In genomic region chr2:170816499-170817246, GRCh38 we compare ENCODE assay signal across 8 cellular contexts. TPM values are rescaled to one million over a fixed set of nuclear protein-coding genes. Genes with fewer than 3 reads are reported as not detected.
DNase-seq lines count a peak whose midpoint lies in the region; ATAC-seq, FAIRE-seq and TF ChIP-seq lines count a peak whose summit lies in the region.

GAD1 (plus strand) TSS chr2:170816887; CDS start chr2:170818592, 1,705 bp downstream.

- H3K27ac ChIP-seq in AG04450 (ENCODE audit: low read depth, low read length) (no peak within 1 kb of the TSS), heart left ventricle (no peak within 1 kb of the TSS), vagina (no peak within 1 kb of the TSS)

- peak; percentile 73 to 77 for ATAC-seq in activated naive CD4-positive, alpha-beta T cell treated with anti-CD3 and anti-CD28 coated beads, Interleukin-2, amount 50 U/mL, for 72 hours
- ATAC-seq in heart left ventricle: peak; percentile 50 to 81 (median 56)

- CTCF ChIA-PET in AG04450 (lab: Charles Lee): interaction anchor here (0.6 to 12.6 kb wide), 21 partner anchors 9 to 1708 kb away, joined by 3 to 160 read pairs (median 4); partner anchors contain the start of gene ERICH2

- WGBS in heart left ventricle, 4 donors: 0 to 2% (median 1%) methylated on average over 14 to 59 of the region's 59 CpGs

- no peaks in the 10 kb centered on the region for H3K79me2 ChIP-seq in Loucy (ENCODE audit: insufficient read depth, low read length)

- H3K36me3 Mint-ChIP-seq in activated naive CD4-positive, alpha-beta T cell treated with anti-CD3 and anti-CD28 coated beads, Interleukin-2, amount 50 U/mL, for 72 hours: peaks cover 0 to 14% of the 10 kb centered on the region in 2 donors

- no peak for TF ChIP-seq CTCF in AG04450 (IDR thresholded peaks at IDR 0.05; ENCODE audit: low read depth, low read length)
- no peak for TF ChIP-seq CTCF in Loucy (conservative IDR thresholded peaks at IDR 0.05; ENCODE audit: low read length)
- no peak for TF ChIP-seq CTCF in heart left ventricle (IDR thresholded peaks at IDR 0.05)
- TF ChIP-seq CTCF in vagina (IDR thresholded peaks at IDR 0.05): no peak

- H3K4me1 ChIP-seq in Loucy (ENCODE audit: insufficient read depth, low read length, poor library complexity, severe bottlenecking) (peaks cover 8% of the 10 kb centered on the region), heart left ventricle (peaks cover 14 to 72% (median 52%) of the 10 kb centered on the region in 12 donors), vagina (peaks cover 67% of the 10 kb centered on the region)

- peak; percentile 73 for FAIRE-seq in GM19239 (lab: Jason Lieb, UNC)

- no peaks in the 10 kb centered on the region for H3F3A ChIP-seq in Loucy (ENCODE audit: low read depth)

- H3K9ac ChIP-seq in Loucy (ENCODE audit: low read depth, low read length, poor library complexity, severe bottlenecking): no peak within 1 kb of the TSS

- H3K36me3 ChIP-seq in Loucy (ENCODE audit: insufficient read depth, low read length) (no peaks in the 10 kb centered on the region), heart left ventricle (no peaks in the 10 kb centered on the region), vagina (no peaks in the 10 kb centered on the region)

- peak within 1 kb of the TSS; percentile 67 for H3K4me2 ChIP-seq in Loucy (ENCODE audit: low read depth, low read length, poor library complexity, severe bottlenecking)

- no peaks in the 10 kb centered on the region for H4K20me1 ChIP-seq in Loucy (ENCODE audit: insufficient read depth, low read length, poor library complexity, severe bottlenecking)

- no peaks in the 10 kb centered on the region for H3K9me3 Mint-ChIP-seq in activated naive CD4-positive, alpha-beta T cell treated with anti-CD3 and anti-CD28 coated beads, Interleukin-2, amount 50 U/mL, for 72 hours

- no peaks in the 10 kb centered on the region for H3K9me2 ChIP-seq in Loucy (replicated peaks; ENCODE audit: low read depth, low read length)

- H2AFZ ChIP-seq in Loucy (ENCODE audit: low read length): no peak within 1 kb of the TSS

- intact Hi-C loops in heart left ventricle (cut with DNase I) (loop anchor here in 7 of 10 donors (1.0 to 10.0 kb wide), 7 partner anchors 407 to 582 kb away; no protein-coding TSS in a partner anchor), posterior cingulate gyrus (cut with DNase I) (loop anchor here (5.0 kb wide), 1 partner anchor 454 kb away; no protein-coding TSS in a partner anchor), vagina (cut with DNase I) (loop anchor here (10.0 kb wide), 3 partner anchors 102 to 442 kb away; partner anchors contain the start of gene SP5)

- H3K27ac Mint-ChIP-seq in activated naive CD4-positive, alpha-beta T cell treated with anti-CD3 and anti-CD28 coated beads, Interleukin-2, amount 50 U/mL, for 72 hours: no peak within 1 kb of the TSS

- H3K27me3 ChIP-seq in AG04450 (ENCODE audit: control insufficient read depth, insufficient read depth, low read length): peaks cover 88% of the 10 kb centered on the region
- peaks cover 4% of the 10 kb centered on the region for H3K27me3 ChIP-seq in Loucy (ENCODE audit: insufficient read depth, low read length, poor library complexity, severe bottlenecking)
- peaks cover 73 to 94% (median 88%) of the 10 kb centered on the region in 9 donors for H3K27me3 ChIP-seq in heart left ventricle
- H3K27me3 ChIP-seq in vagina: peaks cover 52% of the 10 kb centered on the region

- H3K9me3 ChIP-seq in AG04450 (ENCODE audit: control insufficient read depth, insufficient read depth, low read length) (no peaks in the 10 kb centered on the region; the same call in 1 of the 2 replicates), Loucy (ENCODE audit: insufficient read depth, low read depth, low read length) (no peaks in the 10 kb centered on the region), heart left ventricle (no peaks in the 10 kb centered on the region), vagina (no peaks in the 10 kb centered on the region)

- H3K4me3 ChIP-seq in AG04450 (ENCODE audit: low read depth, low read length) (peak within 1 kb of the TSS; percentile 50), Loucy (ENCODE audit: low read length, poor library complexity, severe bottlenecking) (peak within 1 kb of the TSS; percentile 58), heart left ventricle (peak within 1 kb of the TSS; percentile 10 to 56 (median 40)), vagina (peak within 1 kb of the TSS; percentile 34 to 41)

- DNase-seq in AG04450 (ENCODE audit: low read depth, low spot score) (no peak), GM19239 (ENCODE audit: insufficient read length, low spot score) (no peak), RPMI8226 (peak; percentile 78), heart left ventricle (peak in 3 of 5 donors; percentile 44 to 85 (median 75)), posterior cingulate gyrus (peak in 9 of 10 donors; percentile 56 to 96 (median 78)), vagina (ENCODE audit: extremely low spot score in 2 of 2) (no peak)
- peak; percentile 73 to 74 for DNase-seq in activated naive CD4-positive, alpha-beta T cell treated with anti-CD3 and anti-CD28 coated beads, Interleukin-2, amount 50 U/mL, for 72 hours (ENCODE audit: low spot score in 2 of 2)

- POLR2A ChIA-PET in AG04450 (lab: Yijun Ruan, JAX): interaction anchor here (0.6 kb wide), 1 partner anchor 286 kb away, joined by 3 read pairs; no protein-coding TSS in a partner anchor

- no peak for TF ChIP-seq POLR2A in heart left ventricle (IDR thresholded peaks at IDR 0.05)
- TF ChIP-seq POLR2A in vagina (IDR thresholded peaks at IDR 0.05): no peak

RNA-seq across cellular contexts. Expression of gene GAD1, which starts in this region (rescaled TPM):
- not detected in 2 replicates for polyA plus RNA-seq in AG04450 (2011; rRNA removed)
- not detected in 2 replicates for polyA minus RNA-seq in AG04450 (2011; rRNA and poly(A)+ RNA removed)
- 1 to 10 TPM; 1.9 to 3.1 TPM for total RNA-seq in activated naive CD4-positive, alpha-beta T cell treated with anti-CD3 and anti-CD28 coated beads, Interleukin-2, amount 50 U/mL, for 72 hours
- under 1 TPM in 3 of 9 donors, not detected in 6; 0.32 to 0.51 (median 0.37) TPM for total RNA-seq in heart left ventricle
- polyA plus RNA-seq in heart left ventricle: under 1 TPM in 1 of 2 donors, not detected in 1; 0.04 TPM
- not detected for total RNA-seq in vagina

Comparison
In these comparisons a context has a peak if more than half of its experiments do, and no peak if none do; other contexts are left out.
1. Peak in DNase-seq, ATAC-seq and H3K4me3 ChIP-seq in heart left ventricle; RNA of the gene not detected or under 1 TPM.
2. DNase-seq: peak in RPMI8226 (single experiment), activated naive CD4-positive, alpha-beta T cell treated with anti-CD3 and anti-CD28 coated beads, Interleukin-2, amount 50 U/mL, for 72 hours (2 of 2) and posterior cingulate gyrus (9 of 10); none in AG04450 (single experiment), GM19239 (single experiment) and vagina (0 of 2).
3. Peak in every context shown above with its lines, with median percentiles within 50 percentile points of each other: H3K4me3 ChIP-seq.